11 cellular contexts compared by ENCODE assay signal in genomic region chr3:53238051-53238850, GRCh38. TPM values are rescaled to one million over a fixed set of nuclear protein-coding genes. Genes with fewer than 3 reads are reported as not detected.
A peak's percentile ranks its signal among the peaks of the same experiment; 100 is the strongest.
DNase-seq lines count a peak whose midpoint lies in the region; ATAC-seq, FAIRE-seq and TF ChIP-seq lines count a peak whose summit lies in the region.
"Had no signal": no experiment of that assay in that cellular context is flagged by ENCODE, and none has a peak within 500 bp of the region (broad histone marks: within the 10 kb centered on the region; RNA-seq: fewer than 3 reads in every experiment).

No MANE protein-coding gene starts in this region.

- TF ChIP-seq CTCF in AG09319 (IDR thresholded peaks at IDR 0.05; ENCODE audit: low read depth, low read length) (no peak), cardiac fibroblast (IDR thresholded peaks at IDR 0.05; ENCODE audit: low read depth, low read length) (no peak)

- DNase-seq in AG09319 (ENCODE audit: extremely low read depth, low read depth) (peak; percentile 90), HTR-8/SVneo (ENCODE audit: insufficient read length, low spot score) (peak; percentile 84), cardiac fibroblast (ENCODE audit: low read depth in 2 of 2) (peak; percentile 92 to 96), NCI-H1436 (lab: John Stamatoyannopoulos, UW) (no peak), frontal cortex (ENCODE audit: low spot score in 2 of 2) (no peak)
- DNase-seq: NCI-H187 treated with DMSO at 0.1 percent for 48 hours; stimulated activated CD4-positive, alpha-beta T cell treated with anti-CD3 and anti-CD28 coated beads, Interleukin-4, amount 100 ng/mL, for 24 hours had no signal

- H3K4me3 ChIP-seq in cardiac fibroblast (replicated peaks in 1 of 2; ENCODE audit: low read depth in 2 of 2, low read length in 2 of 2): no peak overlapping the region
- H3K4me3 ChIP-seq in mesodermal cell (ENCODE audit: extremely low read depth, insufficient read depth, low read length, poor library complexity, severe bottlenecking): no peak overlapping the region
- H3K4me3 ChIP-seq: cardiac muscle cell had no signal

- peak overlapping the region; percentile 59 for H3K27ac ChIP-seq in mesodermal cell (ENCODE audit: low read depth, low read length, severe bottlenecking)
- H3K27ac ChIP-seq: cardiac muscle cell had no signal

- no peaks in the 10 kb centered on the region for H3K9me3 ChIP-seq in mesodermal cell (ENCODE audit: control insufficient read depth, low read length)

- WGBS in mesodermal cell (ENCODE audit: insufficient coverage in 2 of 2), 2 experiments: 97 to 98% methylated on average over 3 to 6 of the region's 6 CpGs

- ATAC-seq in HG03442 (IDR thresholded peaks at IDR 0.05; ENCODE audit: unreplicated experiment) (no peak), GM21529 (IDR thresholded peaks at IDR 0.05; ENCODE audit: unreplicated experiment) (no peak)

- peaks cover 34% of the 10 kb centered on the region for H3K4me1 ChIP-seq in mesodermal cell (ENCODE audit: control insufficient read depth, insufficient read depth, low read length, poor library complexity, severe bottlenecking)

- H3K36me3 ChIP-seq in mesodermal cell (ENCODE audit: control insufficient read depth, insufficient read depth, low read length): peaks cover 94% of the 10 kb centered on the region

- FAIRE-seq in HTR-8/SVneo (lab: Jason Lieb, UNC) (peak; percentile 93), frontal cortex (lab: Jason Lieb, UNC) (no peak)

RNA-seq across cellular contexts. Expression of gene TKT, which starts 17.6 kb away (rescaled TPM):
- polyA plus RNA-seq in mesodermal cell (2013, experiment 1 of 2): 684 TPM
- polyA plus RNA-seq in mesodermal cell (2013, experiment 2 of 2): 577 TPM
- 122 TPM for total RNA-seq in frontal cortex

Comparison
In these comparisons a context has a peak if more than half of its experiments do, and no peak if none do; other contexts are left out.
1. DNase-seq: peak in AG09319 (single experiment), HTR-8/SVneo (single experiment) and cardiac fibroblast (2 of 2); none in NCI-H1436 (single experiment) and frontal cortex (0 of 2).